ENCODE assay signal across 20 cellular contexts in genomic region chrX:130105226-130105625, GRCh38. TPM values are rescaled to one million over a fixed set of nuclear protein-coding genes. Genes with fewer than 3 reads are reported as not detected.
A peak's percentile ranks its signal among the peaks of the same experiment; 100 is the strongest.
DNase-seq lines count a peak whose midpoint lies in the region; ATAC-seq, FAIRE-seq and TF ChIP-seq lines count a peak whose summit lies in the region.
"Had no signal": no experiment of that assay in that cellular context is flagged by ENCODE, and none has a peak within 500 bp of the region (broad histone marks: within the 10 kb centered on the region; RNA-seq: fewer than 3 reads in every experiment).

No MANE protein-coding gene starts in this region.

- H2BK120ac ChIP-seq in IMR-90 (ENCODE audit: low read depth, low read length) (no peak overlapping the region), trophoblast cell (ENCODE audit: insufficient read depth, low read length, poor library complexity) (no peak overlapping the region)

- no peak overlapping the region for H3K9ac ChIP-seq in BLaER1 treated with 17β-estradiol and CSF1 and Interleukin-3, amounts not matched to agents 10 nM and 100 nM
- H3K9ac ChIP-seq in IMR-90 (ENCODE audit: low read depth, low read length) (no peak overlapping the region), trophoblast cell (ENCODE audit: low read length) (no peak overlapping the region), MM.1S (ENCODE audit: low read length) (no peak overlapping the region)

- no peak overlapping the region for H2BK12ac ChIP-seq in trophoblast cell (ENCODE audit: low read length)

- H3K4me1 Mint-ChIP-seq in effector memory CD8-positive, alpha-beta T cell (ENCODE audit: low read depth in 2 of 2), result peaks cover 46 to 55% of the 10 kb centered on the region in 2 donors

- peak overlapping the region; percentile 77 to 92 for H3K27ac Mint-ChIP-seq in effector memory CD8-positive, alpha-beta T cell
- H3K27ac Mint-ChIP-seq: activated naive CD8-positive, alpha-beta T cell treated with anti-CD3 and anti-CD28 coated beads for 36 hours had no signal

- H3K9me1 ChIP-seq in IMR-90 (ENCODE audit: insufficient read depth, low read length), result peaks cover 12% of the 10 kb centered on the region; the same call in 1 of the 2 replicates

- H3K4me2 ChIP-seq in BLaER1 treated with 17β-estradiol and CSF1 and Interleukin-3, amounts not matched to agents 10 nM and 100 nM, result peak overlapping the region; percentile 29 to 85 (median 44); a peak in 20 of 22 replicates
- no peak overlapping the region for H3K4me2 ChIP-seq in IMR-90 (ENCODE audit: low read depth, low read length)
- H3K4me2 ChIP-seq in trophoblast cell (ENCODE audit: low read length), result no peak overlapping the region
- no peak overlapping the region for H3K4me2 ChIP-seq in MM.1S (ENCODE audit: low read depth, low read length)

- TF ChIP-seq RAD21 in IMR-90 (IDR thresholded peaks at IDR 0.05; ENCODE audit: low read length), result no peak

- H3K27ac ChIP-seq in BLaER1 treated with 17β-estradiol and CSF1 and Interleukin-3, amounts not matched to agents 10 nM and 100 nM, result no peak overlapping the region
- H3K27ac ChIP-seq in IMR-90 (ENCODE audit: insufficient read depth, low read length), result no peak overlapping the region
- peak overlapping the region; percentile 25 for H3K27ac ChIP-seq in trophoblast cell (ENCODE audit: low read depth, low read length)
- no peak overlapping the region for H3K27ac ChIP-seq in MM.1S (ENCODE audit: low read length)
- H3K27ac ChIP-seq: brain microvascular endothelial cell, testis, WERI-Rb-1 had no signal

- BruUV-seq in IMR-90 (replicated peaks; lab: Mats Ljungman, UMichigan), result no TSS peak

- H4K20me1 ChIP-seq in BLaER1 treated with 17β-estradiol and CSF1 and Interleukin-3, amounts not matched to agents 10 nM and 100 nM, result peaks cover 53 to 93% (median 80%) of the 10 kb centered on the region in 11 experiments
- H4K20me1 ChIP-seq in IMR-90 (ENCODE audit: insufficient read depth, low read length), result peaks cover 62% of the 10 kb centered on the region
- H4K20me1 ChIP-seq in MM.1S (ENCODE audit: insufficient read depth, low read length), result no peaks in the 10 kb centered on the region

- no peak overlapping the region for H2AFZ ChIP-seq in IMR-90 (replicated peaks; ENCODE audit: low read length, poor library complexity)
- no peak overlapping the region for H2AFZ ChIP-seq in trophoblast cell (ENCODE audit: insufficient read depth, low read length, poor library complexity)
- H2AFZ ChIP-seq in MM.1S (ENCODE audit: low read length), result no peak overlapping the region

- dilution Hi-C loops in IMR-90 (cut with HindIII; ENCODE audit: low sequenced_read_pairs, unreplicated experiment), result no loop called here

- no peaks in the 10 kb centered on the region for H3K9me2 ChIP-seq in MM.1S (replicated peaks; ENCODE audit: insufficient read depth, low read length)

- peak overlapping the region; percentile 65 for H2AK9ac ChIP-seq in IMR-90 (replicated peaks; ENCODE audit: low read depth, low read length, poor library complexity)

- H2BK15ac ChIP-seq in IMR-90 (ENCODE audit: low read depth, low read length), result no peak overlapping the region

- peak overlapping the region; percentile 42 to 62 for H3K4me3 Mint-ChIP-seq in effector memory CD8-positive, alpha-beta T cell
- H3K4me3 Mint-ChIP-seq: activated naive CD8-positive, alpha-beta T cell treated with anti-CD3 and anti-CD28 coated beads for 36 hours; neural crest cell had no signal

- TF ChIP-seq CTCF in IMR-90 (conservative IDR thresholded peaks at IDR 0.05; ENCODE audit: low read depth, low read length), result no peak
- TF ChIP-seq CTCF in MM.1S (IDR thresholded peaks at IDR 0.05; ENCODE audit: low read length), result no peak

- CTCF ChIA-PET in IMR-90 (lab: Yijun Ruan, JAX), result no interaction called here

- H3K18ac ChIP-seq in IMR-90 (ENCODE audit: low read depth, low read length) (no peak overlapping the region), trophoblast cell (ENCODE audit: low read length) (no peak overlapping the region)

- no peak overlapping the region for H3K4me3 ChIP-seq in BLaER1 treated with 17β-estradiol and CSF1 and Interleukin-3, amounts not matched to agents 10 nM and 100 nM
- H3K4me3 ChIP-seq in IMR-90 (ENCODE audit: insufficient read depth, low read depth, low read length), result no peak overlapping the region
- H3K4me3 ChIP-seq in trophoblast cell (ENCODE audit: low read depth, low read length), result no peak overlapping the region
- H3K4me3 ChIP-seq in MM.1S (ENCODE audit: low read length), result no peak overlapping the region
- H3K4me3 ChIP-seq: testis had no signal

- H3F3A ChIP-seq in MM.1S (ENCODE audit: insufficient read depth, low read length), result no peaks in the 10 kb centered on the region

- peaks cover 21% of the 10 kb centered on the region for H3K79me2 ChIP-seq in trophoblast cell (ENCODE audit: control insufficient read depth, insufficient read depth, low read length, poor library complexity)
- peaks cover 53% of the 10 kb centered on the region for H3K79me2 ChIP-seq in MM.1S (ENCODE audit: low read length)

- H3K14ac ChIP-seq in IMR-90 (replicated peaks; ENCODE audit: low read depth, low read length) (no peak overlapping the region), trophoblast cell (ENCODE audit: low read length) (no peak overlapping the region)

- FAIRE-seq in GM12892 (lab: Jason Lieb, UNC), result no peak

- in situ Hi-C loops in IMR-90 (cut with MboI; ENCODE audit: low sequenced_read_pairs), result no loop called here

- no peaks in the 10 kb centered on the region for H3K9me3 Mint-ChIP-seq in effector memory CD8-positive, alpha-beta T cell
- H3K9me3 Mint-ChIP-seq: activated naive CD8-positive, alpha-beta T cell treated with anti-CD3 and anti-CD28 coated beads for 36 hours had no signal

- intact Hi-C loops in IMR-90 (cut with micrococcal nuclease), result no loop called here

- ATAC-seq in IMR-90 (ENCODE audit: low read depth) (no peak), SK-N-SH treated with all-trans-retinoic acid at 6 μM for 48 hours (no peak)
- ATAC-seq in effector memory CD8-positive, alpha-beta T cell (replicated peaks), result no peak

- no peak overlapping the region for H4K12ac ChIP-seq in trophoblast cell (ENCODE audit: low read depth, low read length)

- no peak overlapping the region for H3K56ac ChIP-seq in IMR-90 (ENCODE audit: extremely low read depth, insufficient read depth, low read length)

- no peak overlapping the region for H2AK5ac ChIP-seq in IMR-90 (ENCODE audit: low read depth, low read length)
- no peak overlapping the region for H2AK5ac ChIP-seq in trophoblast cell (ENCODE audit: low read length)

- H3K23ac ChIP-seq in IMR-90 (ENCODE audit: low read depth, low read length) (no peak overlapping the region; the same call in 1 of the 2 replicates), trophoblast cell (ENCODE audit: low read length) (no peak overlapping the region)

- peaks cover 25 to 62% (median 56%) of the 10 kb centered on the region in 11 experiments for H3K27me3 ChIP-seq in BLaER1 treated with 17β-estradiol and CSF1 and Interleukin-3, amounts not matched to agents 10 nM and 100 nM
- H3K27me3 ChIP-seq in IMR-90 (ENCODE audit: control insufficient read depth, insufficient read depth, low read length), result no peaks in the 10 kb centered on the region
- no peaks in the 10 kb centered on the region for H3K27me3 ChIP-seq in trophoblast cell (ENCODE audit: insufficient read depth, low read length)
- no peaks in the 10 kb centered on the region for H3K27me3 ChIP-seq in MM.1S (replicated peaks; ENCODE audit: insufficient read depth, low read length)
- H3K27me3 ChIP-seq: brain microvascular endothelial cell, testis had no signal

- H3K27me3 Mint-ChIP-seq in effector memory CD8-positive, alpha-beta T cell, result no peaks in the 10 kb centered on the region
- H3K27me3 Mint-ChIP-seq: activated naive CD8-positive, alpha-beta T cell treated with anti-CD3 and anti-CD28 coated beads for 36 hours had no signal

- H2BK5ac ChIP-seq in IMR-90 (ENCODE audit: low read depth, low read length, poor library complexity, severe bottlenecking), result no peak overlapping the region
- no peak overlapping the region for H2BK5ac ChIP-seq in trophoblast cell (ENCODE audit: low read depth, low read length, poor library complexity)

- H4K5ac ChIP-seq in IMR-90 (ENCODE audit: low read depth, low read length), result no peak overlapping the region

- H3K4ac ChIP-seq in IMR-90 (ENCODE audit: low read depth, low read length) (no peak overlapping the region), trophoblast cell (ENCODE audit: low read depth, low read length) (no peak overlapping the region)

- H2BK20ac ChIP-seq in IMR-90 (ENCODE audit: low read depth, low read length), result no peak overlapping the region

- POLR2A ChIA-PET in IMR-90 (lab: Charles Lee; ENCODE audit: unreplicated experiment), result no interaction called here

- 67% methylated on average over 1 of the region's 3 CpGs; no CpG with 5 or more reads in 1 of the 2 experiments for WGBS in IMR-90 (ENCODE audit: extremely low coverage in 2 of 2, insufficient read length in 1 of 2), 2 experiments
- WGBS in trophoblast cell (ENCODE audit: extremely low coverage, insufficient coverage, insufficient read length), result no CpG with 5 or more reads among the region's 3 CpGs

- TF ChIP-seq POLR2A in IMR-90 (IDR thresholded peaks at IDR 0.05; ENCODE audit: low read depth, low read length) (no peak), GM12892 (IDR thresholded peaks at IDR 0.05; ENCODE audit: low read depth, low read length) (no peak)

- peaks cover 0 to 14% (median 7%) of the 10 kb centered on the region in 11 experiments; a peak in 9 of 22 replicates for H3K9me3 ChIP-seq in BLaER1 treated with 17β-estradiol and CSF1 and Interleukin-3, amounts not matched to agents 10 nM and 100 nM (replicated peaks in 1 of 11)
- no peaks in the 10 kb centered on the region for H3K9me3 ChIP-seq in IMR-90 (ENCODE audit: control insufficient read depth, insufficient read depth, low read length)
- H3K9me3 ChIP-seq in trophoblast cell (ENCODE audit: insufficient read depth, low read depth, low read length), result no peaks in the 10 kb centered on the region
- H3K9me3 ChIP-seq in MM.1S (replicated peaks; ENCODE audit: insufficient read depth, low read length), result no peaks in the 10 kb centered on the region
- H3K9me3 ChIP-seq: testis had no signal

- H4K8ac ChIP-seq in IMR-90 (ENCODE audit: low read depth in 2 of 2, low read length in 2 of 2) (no peak overlapping the region), trophoblast cell (ENCODE audit: low read depth, low read length) (no peak overlapping the region)

- DNase-seq in IMR-90 (no peak), trophoblast cell (peak in 1 of 2 donors; percentile 64), GM12892 (ENCODE audit: insufficient read length) (no peak), MM.1S (no peak), GM03348 (ENCODE audit: low spot score) (no peak)
- DNase-seq in effector memory CD8-positive, alpha-beta T cell, result no peak
- DNase-seq: activated naive CD8-positive, alpha-beta T cell treated with anti-CD3 and anti-CD28 coated beads for 36 hours; brain microvascular endothelial cell; cortex of kidney; foreskin fibroblast; H7; NCI-H1417 treated with DMSO at 0.1 percent for 48 hours; NCI-H526; Right ventricle myocardium superior; stimulated activated CD4-positive, alpha-beta T cell treated with anti-CD3 and anti-CD28 coated beads, Interleukin-12 subunit alpha, Interleukin-12 subunit beta, amount 100 ng/mL, for 4 hours; testis; WERI-Rb-1 had no signal

- H3K4me1 ChIP-seq in BLaER1 treated with 17β-estradiol and CSF1 and Interleukin-3, amounts not matched to agents 10 nM and 100 nM, result peaks cover 53 to 70% (median 59%) of the 10 kb centered on the region in 10 experiments
- H3K4me1 ChIP-seq in IMR-90 (ENCODE audit: control insufficient read depth, insufficient read depth, low read length) (peaks cover 12% of the 10 kb centered on the region), trophoblast cell (ENCODE audit: control insufficient read depth in 1 of 2, insufficient read depth in 2 of 2, low read length in 2 of 2) (peaks cover 26 to 30% of the 10 kb centered on the region in 2 experiments), MM.1S (ENCODE audit: low read length) (no peaks in the 10 kb centered on the region)
- H3K4me1 ChIP-seq: testis had no signal

- peaks cover 28% of the 10 kb centered on the region for H3K36me3 Mint-ChIP-seq in effector memory CD8-positive, alpha-beta T cell (ENCODE audit: insufficient read depth)

- no peak overlapping the region for H4K91ac ChIP-seq in IMR-90 (ENCODE audit: insufficient read depth, low read depth, low read length)
- H4K91ac ChIP-seq in trophoblast cell (ENCODE audit: low read depth, low read length), result no peak overlapping the region

- H3K36me3 ChIP-seq in BLaER1 treated with 17β-estradiol and CSF1 and Interleukin-3, amounts not matched to agents 10 nM and 100 nM, result peaks cover 0 to 13% (median 0%) of the 10 kb centered on the region in 11 experiments; a peak in 4 of 22 replicates
- no peaks in the 10 kb centered on the region for H3K36me3 ChIP-seq in IMR-90 (ENCODE audit: control insufficient read depth, insufficient read depth, low read length)
- no peaks in the 10 kb centered on the region for H3K36me3 ChIP-seq in trophoblast cell (ENCODE audit: control insufficient read depth in 1 of 2, insufficient read depth in 2 of 2, low read length in 2 of 2)
- no peaks in the 10 kb centered on the region for H3K36me3 ChIP-seq in MM.1S (replicated peaks; ENCODE audit: insufficient read depth, low read length)
- H3K36me3 ChIP-seq: brain microvascular endothelial cell had no signal

- H3K79me1 ChIP-seq in IMR-90 (ENCODE audit: low read depth in 1 of 2, low read length in 2 of 2) (peaks cover 6 to 45% of the 10 kb centered on the region in 2 experiments), trophoblast cell (ENCODE audit: low read length) (peaks cover 13% of the 10 kb centered on the region)

RNA-seq across cellular contexts. Expression of gene ELF4, which starts 5.1 kb away (rescaled TPM):
- 10.8 and 10.9 TPM in 2 replicates for total RNA-seq in IMR-90 (2012; rRNA removed)
- polyA plus RNA-seq in IMR-90 (2012; rRNA removed), result 18.4 and 19.0 TPM in 2 replicates
- polyA plus RNA-seq in IMR-90 (2012; cell fraction: cytosol; rRNA removed), result 12.6 and 15.1 TPM in 2 replicates
- 17.4 and 18.6 TPM in 2 replicates for polyA plus RNA-seq in IMR-90 (2012; cell fraction: nucleus; rRNA removed; ENCODE audit: low replicate concordance)
- polyA plus RNA-seq in trophoblast cell (2013), result 26.2 and 27.5 TPM in 2 replicates
- 12.9 TPM for polyA plus RNA-seq in GM12892 (2012; ENCODE audit: missing spikeins)

Comparison
In these comparisons a context has a peak if more than half of its experiments do, and no peak if none do; other contexts are left out.
1. H3K4me2 ChIP-seq: peak in BLaER1 treated with 17β-estradiol and CSF1 and Interleukin-3, amounts not matched to agents 10 nM and 100 nM (11 of 11); none in IMR-90 (single experiment), trophoblast cell (single experiment) and MM.1S (single experiment).